11 cellular contexts compared by ENCODE assay signal in the genomic region with DNA sequence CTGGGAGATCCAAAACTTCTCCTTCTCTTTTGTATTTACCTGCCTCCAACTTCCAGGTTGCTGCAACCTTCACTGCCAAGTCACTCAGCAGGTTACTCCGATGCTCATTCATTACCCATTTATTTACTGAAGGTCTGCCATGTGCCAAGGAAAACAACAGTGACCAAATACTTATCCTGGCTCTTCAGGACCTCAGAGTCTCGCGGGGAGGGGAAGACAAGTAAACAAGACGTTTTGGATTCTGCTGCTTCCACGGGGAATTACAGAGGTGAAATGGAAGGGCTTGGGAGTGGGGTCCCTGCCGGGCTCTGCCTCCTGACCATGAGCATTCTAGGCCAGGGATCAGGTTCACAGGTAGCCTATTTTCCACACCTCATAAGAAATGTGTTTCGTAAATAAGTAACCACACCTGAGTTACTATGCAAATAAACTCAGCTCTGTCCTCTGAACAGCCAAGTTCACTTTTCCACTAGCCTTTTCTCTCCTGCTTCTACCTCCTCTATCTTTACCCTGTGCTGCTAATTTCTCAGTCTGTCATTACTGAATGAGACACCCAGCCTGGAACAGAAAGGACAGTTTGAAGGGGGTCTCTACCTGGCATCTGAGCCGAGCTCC.
DNase-seq lines count a peak whose midpoint lies in the region; ATAC-seq and TF ChIP-seq lines count a peak whose summit lies in the region.
"Had no signal": no experiment of that assay in that cellular context is flagged by ENCODE, and none has a peak within 500 bp of the region (broad histone marks: within the 10 kb centered on the region; RNA-seq: fewer than 3 reads in every experiment).

No MANE protein-coding gene starts in this region.

- no peak for TF ChIP-seq EP300 in gastroesophageal sphincter (IDR thresholded peaks at IDR 0.05)

- H3K4me1 ChIP-seq in Panc1 (ENCODE audit: control insufficient read depth, insufficient read depth, low read length) = peaks cover 23% of the 10 kb centered on the region
- H3K4me1 ChIP-seq in gastroesophageal sphincter = peaks cover 9 to 90% (median 28%) of the 10 kb centered on the region in 3 donors

- H3K27ac Mint-ChIP-seq in progenitor cell of endocrine pancreas = peak overlapping the region; percentile 93

- H3K36me3 Mint-ChIP-seq in progenitor cell of endocrine pancreas (ENCODE audit: insufficient read depth) = no peaks in the 10 kb centered on the region

- H3K27ac ChIP-seq in Panc1 (ENCODE audit: low read length) (peak overlapping the region; percentile 44), gastroesophageal sphincter (peak overlapping the region in 3 of 4 donors; percentile 61 to 69 (median 61))
- H3K27ac ChIP-seq: epithelial cell of prostate had no signal

- 68 to 73% methylated on average over 5 to 6 of the region's 8 CpGs for WGBS in gastroesophageal sphincter (ENCODE audit: low coverage in 1 of 2), 2 donors
- WGBS in lower leg skin, 2 donors = 73 to 83% methylated on average over 8 of the region's 8 CpGs

- DNase-seq in DMS53 treated with DMSO at 0.1 percent for 48 hours (lab: John Stamatoyannopoulos, UW; ENCODE audit: unreplicated experiment) (peak; percentile 63), Panc1 (ENCODE audit: low read depth, low spot score) (no peak), progenitor cell of endocrine pancreas (ENCODE audit: low spot score, unreplicated experiment) (no peak), medulla oblongata (ENCODE audit: extremely low spot score) (no peak), lower leg skin (ENCODE audit: low spot score in 2 of 2) (no peak)
- DNase-seq: activated naive CD4-positive, alpha-beta T cell treated with anti-CD3 and anti-CD28 coated beads, Interleukin-2, amount 50 U/mL, for 16 hours; NCI-H446 treated with DMSO at 0.1 percent for 48 hours had no signal

- no peak for TF ChIP-seq POLR2A in gastroesophageal sphincter (IDR thresholded peaks at IDR 0.05)
- TF ChIP-seq POLR2A in lower leg skin (IDR thresholded peaks at IDR 0.05) = no peak

- no peaks in the 10 kb centered on the region for H3K9me3 Mint-ChIP-seq in progenitor cell of endocrine pancreas (ENCODE audit: low read depth)

- no peaks in the 10 kb centered on the region for H3K36me3 ChIP-seq in Panc1 (ENCODE audit: control insufficient read depth, insufficient read depth, low read length)
- H3K36me3 ChIP-seq in gastroesophageal sphincter = no peaks in the 10 kb centered on the region

- H3K4me1 Mint-ChIP-seq in progenitor cell of endocrine pancreas (ENCODE audit: low read depth) = peaks cover 72% of the 10 kb centered on the region

- in situ Hi-C loops in Panc1 (cut with HindIII; ENCODE audit: low pct_unique_long_range_greater_than_20kb, low sequenced_read_pairs) = loop anchor here (25.0 kb wide), 1 partner anchor 127 kb away; no protein-coding TSS in a partner anchor

- intact Hi-C loops in Panc1 (cut with micrococcal nuclease; ENCODE audit: unreplicated experiment) = no loop called here
- intact Hi-C loops in lower leg skin (cut with DNase I; ENCODE audit: low total_unique reads) = loop anchor here (10.0 kb wide), 2 partner anchors 119 to 149 kb away; no protein-coding TSS in a partner anchor

- peak overlapping the region; percentile 9 for H3K4me3 Mint-ChIP-seq in progenitor cell of endocrine pancreas (ENCODE audit: low read depth)

- H3K27me3 ChIP-seq in Panc1 (ENCODE audit: control insufficient read depth, insufficient read depth, low read length) (no peaks in the 10 kb centered on the region), gastroesophageal sphincter (no peaks in the 10 kb centered on the region)

- no peak for ATAC-seq in Panc1
- no peak for ATAC-seq in gastroesophageal sphincter
- ATAC-seq in HG02623 (IDR thresholded peaks at IDR 0.05; ENCODE audit: unreplicated experiment) = no peak
- ATAC-seq in HG03108 (IDR thresholded peaks at IDR 0.05; ENCODE audit: unreplicated experiment) = no peak

- POLR2A ChIA-PET in Panc1 (lab: Charles Lee) = interaction anchor here (0.7 kb wide), 1 partner anchor 126 kb away, joined by 3 read pairs; no protein-coding TSS in a partner anchor

- H3K27me3 Mint-ChIP-seq in progenitor cell of endocrine pancreas = no peaks in the 10 kb centered on the region

- H3K4me3 ChIP-seq in Panc1 (ENCODE audit: low read depth in 2 of 2, low read length in 2 of 2) = no peak overlapping the region
- H3K4me3 ChIP-seq in gastroesophageal sphincter = no peak overlapping the region
- H3K4me3 ChIP-seq in lower leg skin (ENCODE audit: low read depth, poor library complexity, severe bottlenecking) = no peak overlapping the region

- H3K9me3 ChIP-seq in Panc1 (ENCODE audit: control insufficient read depth, insufficient read depth, low read depth, low read length) (no peaks in the 10 kb centered on the region), gastroesophageal sphincter (no peaks in the 10 kb centered on the region)

- no peak for TF ChIP-seq CTCF in Panc1 (IDR thresholded peaks at IDR 0.05)
- TF ChIP-seq CTCF in gastroesophageal sphincter (IDR thresholded peaks at IDR 0.05) = no peak
- TF ChIP-seq CTCF in progenitor cell of endocrine pancreas (IDR thresholded peaks at IDR 0.05; ENCODE audit: unreplicated experiment) = no peak
- no peak for TF ChIP-seq CTCF in lower leg skin (IDR thresholded peaks at IDR 0.05)

- CTCF ChIA-PET in Panc1 (lab: Charles Lee) = interaction anchor here (0.5 to 2.3 kb wide), 3 partner anchors 52 to 265 kb away, joined by 3 to 9 read pairs (median 7); no protein-coding TSS in a partner anchor

- no TSS peak for BruUV-seq in Panc1 (replicated peaks; lab: Mats Ljungman, UMichigan)
